22 cellular contexts compared by ENCODE assay signal in the genomic region with DNA sequence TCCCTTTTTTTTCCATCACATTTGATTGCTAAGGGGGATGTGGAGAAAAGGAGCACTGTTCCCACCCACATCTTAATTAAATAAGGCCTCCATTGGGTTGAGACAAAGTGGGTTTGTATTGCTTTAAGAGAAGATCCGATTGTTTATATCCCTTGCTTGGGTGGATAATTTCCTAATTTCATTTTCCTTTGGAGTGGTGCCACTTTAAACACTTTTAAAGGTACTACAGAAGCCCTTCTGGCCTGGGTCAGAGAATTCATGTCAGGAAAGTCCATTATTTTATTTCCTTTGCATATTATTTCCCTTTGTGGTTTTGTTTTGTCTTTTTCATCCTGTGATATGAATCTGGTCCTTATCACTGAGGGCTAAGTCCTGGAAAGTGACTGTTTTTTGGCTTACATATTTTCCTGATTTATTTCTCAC. TPM values are rescaled to one million over a fixed set of nuclear protein-coding genes. Genes with fewer than 3 reads are reported as not detected.
DNase-seq lines count a peak whose midpoint lies in the region; ATAC-seq, FAIRE-seq and TF ChIP-seq lines count a peak whose summit lies in the region.
"Had no signal": no experiment of that assay in that cellular context is flagged by ENCODE, and none has a peak within 500 bp of the region (broad histone marks: within the 10 kb centered on the region; RNA-seq: fewer than 3 reads in every experiment).

No MANE protein-coding gene starts in this region.

- peaks cover under 1% of the 10 kb centered on the region for H3K36me3 Mint-ChIP-seq in astrocyte (ENCODE audit: low read depth, unreplicated experiment)

- intact Hi-C loops in uterus (cut with DNase I; ENCODE audit: low total_unique reads) (no loop called here), testis (cut with DNase I; ENCODE audit: low total_unique reads) (no loop called here)

- no peak overlapping the region for H3K9ac ChIP-seq in astrocyte (ENCODE audit: low read length)

- peak overlapping the region; percentile 15 for H2AFZ ChIP-seq in ACC112 (ENCODE audit: low read length, unreplicated experiment)
- no peak overlapping the region for H2AFZ ChIP-seq in astrocyte (ENCODE audit: low read depth, low read length)
- H2AFZ ChIP-seq: hepatocyte had no signal

- peaks cover 2% of the 10 kb centered on the region for H3K9me3 Mint-ChIP-seq in astrocyte (ENCODE audit: unreplicated experiment)
- H3K9me3 Mint-ChIP-seq: CD8-positive, alpha-beta memory T cell; HFFc6; T-cell had no signal

- no peaks in the 10 kb centered on the region for H3K9me3 ChIP-seq in astrocyte (ENCODE audit: insufficient read depth, low read depth, low read length)
- H3K9me3 ChIP-seq in uterus = no peaks in the 10 kb centered on the region
- H3K9me3 ChIP-seq in testis = no peaks in the 10 kb centered on the region
- H3K9me3 ChIP-seq: stomach, vagina had no signal

- 39 to 42% methylated on average over 1 of the region's 1 CpG for WGBS in testis, 2 donors

- H3K4me1 ChIP-seq in ACC112 (ENCODE audit: control insufficient read depth, insufficient read depth, low read length, unreplicated experiment) = peaks cover 18% of the 10 kb centered on the region
- no peaks in the 10 kb centered on the region for H3K4me1 ChIP-seq in astrocyte (ENCODE audit: insufficient read depth, low read length)
- no peaks in the 10 kb centered on the region for H3K4me1 ChIP-seq in uterus
- H3K4me1 ChIP-seq in testis = peaks cover 5% of the 10 kb centered on the region

- no peaks in the 10 kb centered on the region for H3K27me3 Mint-ChIP-seq in astrocyte (ENCODE audit: low read depth, unreplicated experiment)
- H3K27me3 Mint-ChIP-seq: CD8-positive, alpha-beta memory T cell; T-cell had no signal

- DNase-seq in NCI-H1048 (lab: John Stamatoyannopoulos, UW) (peak; percentile 25), astrocyte (ENCODE audit: low read depth) (no peak), left lobe of liver (ENCODE audit: low spot score) (no peak), cerebellar cortex (ENCODE audit: low spot score) (no peak), uterus (no peak), testis (no peak)
- DNase-seq in effector CD4-positive, alpha-beta T cell = no peak
- DNase-seq: CD8-positive, alpha-beta memory T cell; EL; HFFc6; NCI-H2107; nucleus accumbens; RPMI8226; stomach; T-cell; WERI-Rb-1 had no signal

- no peaks in the 10 kb centered on the region for H3K36me3 ChIP-seq in ACC112 (ENCODE audit: insufficient read depth, low read length)
- no peaks in the 10 kb centered on the region for H3K36me3 ChIP-seq in astrocyte (ENCODE audit: insufficient read depth, low read length)
- H3K36me3 ChIP-seq in uterus = no peaks in the 10 kb centered on the region
- H3K36me3 ChIP-seq in testis (ENCODE audit: low read depth, missing control alignments) = no peaks in the 10 kb centered on the region
- H3K36me3 ChIP-seq: stomach, vagina, WERI-Rb-1 had no signal

- TF ChIP-seq CTCF in astrocyte (IDR thresholded peaks at IDR 0.05; ENCODE audit: insufficient read depth, low read depth, low read length) (no peak), uterus (IDR thresholded peaks at IDR 0.05) (no peak), testis (IDR thresholded peaks at IDR 0.05) (no peak)

- H3K4me3 Mint-ChIP-seq in astrocyte (ENCODE audit: unreplicated experiment) = no peak overlapping the region
- H3K4me3 Mint-ChIP-seq: CD8-positive, alpha-beta memory T cell; HFFc6; T-cell had no signal

- H3K4me2 ChIP-seq in astrocyte (ENCODE audit: low read length) = no peak overlapping the region
- H3K4me2 ChIP-seq: hepatocyte had no signal

- TF ChIP-seq POLR2A in uterus (IDR thresholded peaks at IDR 0.05) (no peak), testis (IDR thresholded peaks at IDR 0.05) (no peak)

- peak; percentile 20 for FAIRE-seq in astrocyte (lab: Jason Lieb, UNC)
- FAIRE-seq: bronchial epithelial cell, GM19239, keratinocyte had no signal

- H3K79me2 ChIP-seq in ACC112 (ENCODE audit: control insufficient read depth, insufficient read depth, low read length, unreplicated experiment) (no peaks in the 10 kb centered on the region), astrocyte (ENCODE audit: insufficient read depth, low read length) (peaks cover 12% of the 10 kb centered on the region)

- peaks cover 8% of the 10 kb centered on the region for H4K20me1 ChIP-seq in astrocyte (ENCODE audit: insufficient read depth, low read length)

- no peak overlapping the region for H3K27ac ChIP-seq in ACC112 (ENCODE audit: low read depth, low read length)
- no peak overlapping the region for H3K27ac ChIP-seq in astrocyte (ENCODE audit: low read depth, low read length)
- H3K27ac ChIP-seq in uterus = no peak overlapping the region
- peak overlapping the region in 1 of 2 donors; percentile 32 for H3K27ac ChIP-seq in testis
- H3K27ac ChIP-seq: hepatocyte, vagina, WERI-Rb-1 had no signal

- H3K27me3 ChIP-seq in ACC112 (ENCODE audit: insufficient read depth, low read length) (no peaks in the 10 kb centered on the region), astrocyte (ENCODE audit: insufficient read depth, low read length) (no peaks in the 10 kb centered on the region), uterus (no peaks in the 10 kb centered on the region), testis (no peaks in the 10 kb centered on the region)
- H3K27me3 ChIP-seq: hepatocyte, stomach, vagina had no signal

- H3K4me1 Mint-ChIP-seq in astrocyte (ENCODE audit: low read depth, unreplicated experiment) = peaks cover 5% of the 10 kb centered on the region

- no peak overlapping the region for H3K27ac Mint-ChIP-seq in astrocyte (ENCODE audit: unreplicated experiment)
- H3K27ac Mint-ChIP-seq: CD8-positive, alpha-beta memory T cell; HFFc6; T-cell had no signal

- H3K4me3 ChIP-seq in ACC112 (ENCODE audit: low read depth, low read length) = no peak overlapping the region
- H3K4me3 ChIP-seq in astrocyte (ENCODE audit: insufficient read depth, low read depth, low read length) = no peak overlapping the region
- H3K4me3 ChIP-seq in uterus = no peak overlapping the region
- H3K4me3 ChIP-seq in testis = no peak overlapping the region
- H3K4me3 ChIP-seq: hepatocyte, stomach, vagina had no signal

- peak; percentile 50 for ATAC-seq in left lobe of liver
- ATAC-seq: T-cell had no signal

RNA-seq across cellular contexts. Expression of a gene that starts 56.9 kb away (rescaled TPM):
- 32.7 and 44.7 TPM in 2 replicates for total RNA-seq in astrocyte
- 20.0 TPM for total RNA-seq in left lobe of liver
- 100 to 1,000 TPM in 1 of 4 donors, 10 to 100 TPM in 3; 78.2 to 145 (median 90.1) TPM for total RNA-seq in uterus
- 100 to 1,000 TPM; 102 to 121 TPM for total RNA-seq in testis
- 18.3 TPM for polyA plus RNA-seq in testis (ENCODE audit: insufficient read depth, low read depth, low replicate concordance)
